ENCODE assay signal across 26 cellular contexts in the genomic region with DNA sequence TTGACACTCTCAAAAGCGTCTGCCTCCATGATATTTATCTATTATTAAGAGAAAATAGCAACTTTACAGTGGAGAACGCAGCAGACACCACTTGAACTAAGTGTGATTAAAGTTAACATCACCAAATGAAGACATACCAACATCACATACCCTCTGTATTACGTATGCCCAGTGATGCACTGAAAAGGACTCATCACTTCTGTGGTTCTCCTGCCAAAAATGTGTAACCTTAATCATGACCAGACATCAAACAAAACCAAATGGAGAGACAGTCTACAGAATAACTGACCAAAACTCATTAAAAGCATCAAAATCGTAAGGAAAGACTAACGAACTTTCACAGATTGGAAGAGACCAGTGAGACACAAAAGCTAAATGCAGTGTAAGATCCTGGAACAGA.
DNase-seq lines count a peak whose midpoint lies in the region; ATAC-seq and TF ChIP-seq lines count a peak whose summit lies in the region.
"Had no signal": no experiment of that assay in that cellular context is flagged by ENCODE, and none has a peak within 500 bp of the region (broad histone marks: within the 10 kb centered on the region; RNA-seq: fewer than 3 reads in every experiment).

No MANE protein-coding gene starts in this region.

- no peaks in the 10 kb centered on the region for H3K9me3 ChIP-seq in trophoblast cell (ENCODE audit: insufficient read depth, low read depth, low read length)
- H3K9me3 ChIP-seq: body of pancreas, colonic mucosa, pancreas had no signal

- peaks cover 4 to 8% of the 10 kb centered on the region in 2 experiments for H3K4me1 ChIP-seq in trophoblast cell (ENCODE audit: control insufficient read depth in 1 of 2, insufficient read depth in 2 of 2, low read length in 2 of 2)
- H3K4me1 ChIP-seq: body of pancreas, colonic mucosa, pancreas had no signal

- H4K8ac ChIP-seq in trophoblast cell (ENCODE audit: low read depth, low read length): no peak overlapping the region

- H3K18ac ChIP-seq in trophoblast cell (ENCODE audit: low read length): no peak overlapping the region

- no peak overlapping the region for H4K12ac ChIP-seq in trophoblast cell (ENCODE audit: low read depth, low read length)

- no peak overlapping the region for H3K4me3 ChIP-seq in trophoblast cell (ENCODE audit: low read depth, low read length)
- H3K4me3 ChIP-seq: body of pancreas, colonic mucosa, pancreas, skin epidermis had no signal

- peak overlapping the region; percentile 64 for H3K4me3 Mint-ChIP-seq in HFFc6
- H3K4me3 Mint-ChIP-seq: activated CD4-positive, alpha-beta memory T cell treated with anti-CD3 and anti-CD28 coated beads, Interleukin-2, amount 10 ng/mL, durations not matched to agents 7 days and 5 days; activated naive CD4-positive, alpha-beta T cell treated with anti-CD3 and anti-CD28 coated beads, Interleukin-2, amount 10 ng/mL, durations not matched to agents 7 days and 5 days; activated T-cell treated with anti-CD3 and anti-CD28 coated beads, Interleukin-2, amount 50 U/mL, for 24 hours; CD8-positive, alpha-beta T cell; endodermal cell; naive thymus-derived CD4-positive, alpha-beta T cell; WTC11 had no signal

- H4K91ac ChIP-seq in trophoblast cell (ENCODE audit: low read depth, low read length): no peak overlapping the region

- peaks cover 76% of the 10 kb centered on the region for H3K4me1 Mint-ChIP-seq in HFFc6 (ENCODE audit: low read depth)
- H3K4me1 Mint-ChIP-seq: WTC11 had no signal

- no peak overlapping the region for H3K14ac ChIP-seq in trophoblast cell (ENCODE audit: low read length)

- H3K27ac Mint-ChIP-seq in HFFc6: peak overlapping the region; percentile 94
- H3K27ac Mint-ChIP-seq: activated CD4-positive, alpha-beta memory T cell treated with anti-CD3 and anti-CD28 coated beads, Interleukin-2, amount 10 ng/mL, durations not matched to agents 7 days and 5 days; activated naive CD4-positive, alpha-beta T cell treated with anti-CD3 and anti-CD28 coated beads, Interleukin-2, amount 10 ng/mL, durations not matched to agents 7 days and 5 days; activated T-cell treated with anti-CD3 and anti-CD28 coated beads, Interleukin-2, amount 50 U/mL, for 24 hours; CD8-positive, alpha-beta T cell; endodermal cell; naive thymus-derived CD4-positive, alpha-beta T cell; WTC11 had no signal

- H3K27ac ChIP-seq in trophoblast cell (ENCODE audit: low read depth, low read length): no peak overlapping the region
- H3K27ac ChIP-seq: body of pancreas, colonic mucosa, pancreas, skin epidermis had no signal

- H2AK5ac ChIP-seq in trophoblast cell (ENCODE audit: low read length): no peak overlapping the region

- no peaks in the 10 kb centered on the region for H3K79me2 ChIP-seq in trophoblast cell (ENCODE audit: control insufficient read depth, insufficient read depth, low read length, poor library complexity)

- no CpG with 5 or more reads among the region's 5 CpGs for WGBS in trophoblast cell (ENCODE audit: extremely low coverage, insufficient coverage, insufficient read length)

- DNase-seq in AG08395 (ENCODE audit: low spot score) (peak; percentile 65), HFFc6 (peak; percentile 88), amniotic epithelial cell (ENCODE audit: low read depth) (peak; percentile 35), glomerular visceral epithelial cell (ENCODE audit: extremely low spot score) (peak; percentile 34), trophoblast cell (no peak), retina (no peak)
- DNase-seq: activated CD4-positive, alpha-beta memory T cell treated with anti-CD3 and anti-CD28 coated beads, Interleukin-2, amount 10 ng/mL, durations not matched to agents 7 days and 5 days; activated naive CD4-positive, alpha-beta T cell treated with anti-CD3 and anti-CD28 coated beads, Interleukin-2, amount 10 ng/mL, durations not matched to agents 7 days and 5 days; activated T-cell treated with anti-CD3 and anti-CD28 coated beads, Interleukin-2, amount 50 U/mL, for 24 hours; body of pancreas; CD8-positive, alpha-beta T cell; colonic mucosa; DMS53; endodermal cell; mesenchymal stem cell; naive thymus-derived CD4-positive, alpha-beta T cell; NCI-H1417; NCI-H524; pancreas; SHP77 treated with DMSO at 0.1 percent for 48 hours; stimulated activated CD4-positive, alpha-beta T cell treated with anti-CD3 and anti-CD28 coated beads, Interleukin-2, amount 100 ng/mL, for 48 hours; T-helper 2 cell had no signal

- peaks cover 7% of the 10 kb centered on the region for H3K79me1 ChIP-seq in trophoblast cell (ENCODE audit: low read length)

- H2AFZ ChIP-seq in trophoblast cell (ENCODE audit: insufficient read depth, low read length, poor library complexity): no peak overlapping the region

- no peak overlapping the region for H3K4ac ChIP-seq in trophoblast cell (ENCODE audit: low read depth, low read length)

- no peak overlapping the region for H3K4me2 ChIP-seq in trophoblast cell (ENCODE audit: low read length)

- H3K36me3 ChIP-seq in trophoblast cell (ENCODE audit: control insufficient read depth in 1 of 2, insufficient read depth in 2 of 2, low read length in 2 of 2): peaks cover 0 to 2% of the 10 kb centered on the region in 2 experiments
- H3K36me3 ChIP-seq: colonic mucosa, pancreas had no signal

- H3K9me3 Mint-ChIP-seq in HFFc6: no peaks in the 10 kb centered on the region
- H3K9me3 Mint-ChIP-seq: activated CD4-positive, alpha-beta memory T cell treated with anti-CD3 and anti-CD28 coated beads, Interleukin-2, amount 10 ng/mL, durations not matched to agents 7 days and 5 days; activated naive CD4-positive, alpha-beta T cell treated with anti-CD3 and anti-CD28 coated beads, Interleukin-2, amount 10 ng/mL, durations not matched to agents 7 days and 5 days; activated T-cell treated with anti-CD3 and anti-CD28 coated beads, Interleukin-2, amount 50 U/mL, for 24 hours; CD8-positive, alpha-beta T cell; endodermal cell; naive thymus-derived CD4-positive, alpha-beta T cell had no signal

- H3K36me3 Mint-ChIP-seq in HFFc6 (ENCODE audit: low read depth): peaks cover 18% of the 10 kb centered on the region
- H3K36me3 Mint-ChIP-seq: activated naive CD4-positive, alpha-beta T cell treated with anti-CD3 and anti-CD28 coated beads, Interleukin-2, amount 10 ng/mL, durations not matched to agents 7 days and 5 days; CD8-positive, alpha-beta T cell; naive thymus-derived CD4-positive, alpha-beta T cell had no signal

- H3K27me3 Mint-ChIP-seq in HFFc6 (ENCODE audit: insufficient read depth): 0 out of 2 replicates have a peak, but pooled peaks cover 2% of the 10 kb centered on the region
- H3K27me3 Mint-ChIP-seq: activated T-cell treated with anti-CD3 and anti-CD28 coated beads, Interleukin-2, amount 50 U/mL, for 24 hours had no signal

- ATAC-seq in HG02610 (IDR thresholded peaks at IDR 0.05; ENCODE audit: unreplicated experiment) (no peak), GM21528 (IDR thresholded peaks at IDR 0.05; ENCODE audit: low FRiP score, unreplicated experiment) (no peak)
- ATAC-seq: body of pancreas; CD8-positive, alpha-beta T cell; naive thymus-derived CD4-positive, alpha-beta T cell; pancreas; WTC11 had no signal

- no peaks in the 10 kb centered on the region for H3K27me3 ChIP-seq in trophoblast cell (ENCODE audit: insufficient read depth, low read length)
- H3K27me3 ChIP-seq: body of pancreas, colonic mucosa, pancreas had no signal

- H3K9ac ChIP-seq in trophoblast cell (ENCODE audit: low read length): no peak overlapping the region

- no peak overlapping the region for H2BK120ac ChIP-seq in trophoblast cell (ENCODE audit: insufficient read depth, low read length, poor library complexity)

- H3K23ac ChIP-seq in trophoblast cell (ENCODE audit: low read length): no peak overlapping the region

- H2BK12ac ChIP-seq in trophoblast cell (ENCODE audit: low read length): no peak overlapping the region

- H2BK5ac ChIP-seq in trophoblast cell (ENCODE audit: low read depth, low read length, poor library complexity): no peak overlapping the region

- no peak for TF ChIP-seq CTCF in HFFc6 (IDR thresholded peaks at IDR 0.05)

Comparison
In these comparisons a context has a peak if more than half of its experiments do, and no peak if none do; other contexts are left out.
1. DNase-seq: peak in AG08395 (single experiment), HFFc6 (single experiment), amniotic epithelial cell (single experiment) and glomerular visceral epithelial cell (single experiment); none in trophoblast cell (0 of 2) and retina (single experiment).